In the genomic region with DNA sequence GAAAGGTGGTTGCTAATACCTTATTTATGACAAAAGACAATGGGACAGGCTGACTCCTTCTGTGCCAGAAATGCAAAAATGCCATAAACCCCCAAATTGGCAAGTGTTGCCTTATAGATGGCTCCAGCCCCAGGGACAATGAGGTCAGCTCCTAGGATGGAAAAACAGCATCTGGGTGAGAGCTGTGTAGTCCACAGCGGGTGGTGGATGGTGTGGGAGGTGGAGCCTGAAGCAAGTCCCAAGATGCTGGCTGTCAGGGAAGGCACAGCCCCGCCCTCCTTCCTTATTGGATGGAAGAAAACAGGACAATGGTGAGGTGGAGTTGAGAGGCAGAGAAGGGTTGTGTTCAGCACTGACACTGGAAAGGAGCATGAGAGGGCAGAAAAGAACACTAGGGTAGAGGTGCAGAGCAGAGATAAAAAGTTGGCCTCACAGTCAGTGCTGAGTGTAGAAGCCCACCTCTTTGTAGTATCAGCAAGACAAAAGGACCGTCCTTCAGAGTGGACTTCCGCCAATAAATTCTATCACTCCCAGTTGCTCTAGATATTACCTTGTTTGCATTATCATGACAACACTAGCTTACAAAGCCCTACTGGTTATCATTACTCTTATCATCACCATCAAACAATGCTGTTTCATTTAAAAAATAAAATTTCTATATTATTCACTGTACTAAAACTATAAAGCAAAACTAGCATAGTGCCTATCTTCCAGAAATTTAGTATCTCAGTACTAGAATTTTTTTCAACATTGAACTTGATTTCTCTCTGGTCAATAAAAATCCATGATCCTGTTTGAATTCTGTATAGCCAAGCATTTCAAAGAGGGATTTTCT, we compare ENCODE assay signal across 1 cellular context.
TF ChIP-seq lines count a peak whose summit lies in the region.

No MANE protein-coding gene starts in this region.

TF ChIP-seq in K562, 482 proteins besides CTCF, POLR2A, EP300 and RAD21 (continued from another document and continues in another):
- 0 out of 2 replicates have a peak, but pooled peaks have one; percentile 4 for TF ChIP-seq FOXP1 (CRISPR knock-in tag; IDR thresholded peaks at IDR 0.05)
- TF ChIP-seq, protein P1, sequence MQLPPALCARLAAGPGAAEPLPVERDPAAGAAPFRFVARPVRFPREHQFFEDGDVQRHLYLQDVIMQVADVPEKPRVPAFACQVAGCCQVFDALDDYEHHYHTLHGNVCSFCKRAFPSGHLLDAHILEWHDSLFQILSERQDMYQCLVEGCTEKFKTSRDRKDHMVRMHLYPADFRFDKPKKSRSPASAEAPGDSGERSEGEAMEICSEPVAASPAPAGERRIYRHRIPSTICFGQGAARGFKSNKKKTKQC (CRISPR knock-in tag; IDR thresholded peaks at IDR 0.05), result no peak
- TF ChIP-seq ZNF780A (CRISPR knock-in tag; IDR thresholded peaks at IDR 0.05), result no peak
- peak; percentile 81 for TF ChIP-seq NFYB (IDR thresholded peaks at IDR 0.05; ENCODE audit: extremely low read depth, insufficient read length)
- TF ChIP-seq, protein P2, sequence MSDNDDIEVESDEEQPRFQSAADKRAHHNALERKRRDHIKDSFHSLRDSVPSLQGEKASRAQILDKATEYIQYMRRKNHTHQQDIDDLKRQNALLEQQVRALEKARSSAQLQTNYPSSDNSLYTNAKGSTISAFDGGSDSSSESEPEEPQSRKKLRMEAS (CRISPR knock-in tag; IDR thresholded peaks at IDR 0.05), result no peak
- TF ChIP-seq, protein P3, sequence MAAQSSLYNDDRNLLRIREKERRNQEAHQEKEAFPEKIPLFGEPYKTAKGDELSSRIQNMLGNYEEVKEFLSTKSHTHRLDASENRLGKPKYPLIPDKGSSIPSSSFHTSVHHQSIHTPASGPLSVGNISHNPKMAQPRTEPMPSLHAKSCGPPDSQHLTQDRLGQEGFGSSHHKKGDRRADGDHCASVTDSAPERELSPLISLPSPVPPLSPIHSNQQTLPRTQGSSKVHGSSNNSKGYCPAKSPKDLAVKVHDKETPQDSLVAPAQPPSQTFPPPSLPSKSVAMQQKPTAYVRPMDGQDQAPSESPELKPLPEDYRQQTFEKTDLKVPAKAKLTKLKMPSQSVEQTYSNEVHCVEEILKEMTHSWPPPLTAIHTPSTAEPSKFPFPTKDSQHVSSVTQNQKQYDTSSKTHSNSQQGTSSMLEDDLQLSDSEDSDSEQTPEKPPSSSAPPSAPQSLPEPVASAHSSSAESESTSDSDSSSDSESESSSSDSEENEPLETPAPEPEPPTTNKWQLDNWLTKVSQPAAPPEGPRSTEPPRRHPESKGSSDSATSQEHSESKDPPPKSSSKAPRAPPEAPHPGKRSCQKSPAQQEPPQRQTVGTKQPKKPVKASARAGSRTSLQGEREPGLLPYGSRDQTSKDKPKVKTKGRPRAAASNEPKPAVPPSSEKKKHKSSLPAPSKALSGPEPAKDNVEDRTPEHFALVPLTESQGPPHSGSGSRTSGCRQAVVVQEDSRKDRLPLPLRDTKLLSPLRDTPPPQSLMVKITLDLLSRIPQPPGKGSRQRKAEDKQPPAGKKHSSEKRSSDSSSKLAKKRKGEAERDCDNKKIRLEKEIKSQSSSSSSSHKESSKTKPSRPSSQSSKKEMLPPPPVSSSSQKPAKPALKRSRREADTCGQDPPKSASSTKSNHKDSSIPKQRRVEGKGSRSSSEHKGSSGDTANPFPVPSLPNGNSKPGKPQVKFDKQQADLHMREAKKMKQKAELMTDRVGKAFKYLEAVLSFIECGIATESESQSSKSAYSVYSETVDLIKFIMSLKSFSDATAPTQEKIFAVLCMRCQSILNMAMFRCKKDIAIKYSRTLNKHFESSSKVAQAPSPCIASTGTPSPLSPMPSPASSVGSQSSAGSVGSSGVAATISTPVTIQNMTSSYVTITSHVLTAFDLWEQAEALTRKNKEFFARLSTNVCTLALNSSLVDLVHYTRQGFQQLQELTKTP (IDR thresholded peaks at IDR 0.05; ENCODE audit: low read depth in 1 of 2, partially characterized antibody in 2 of 2), result peak in 1 of 2 experiments; percentile 46
- no peak for TF ChIP-seq DDX20 (tag; IDR thresholded peaks at IDR 0.05; ENCODE audit: low read depth)
- TF ChIP-seq SUPT5H (IDR thresholded peaks at IDR 0.05), result peak; percentile 91
- TF ChIP-seq E2F3 (CRISPR knock-in tag; IDR thresholded peaks at IDR 0.05), result no peak
- TF ChIP-seq MXI1 (IDR thresholded peaks at IDR 0.05; ENCODE audit: low read depth, low read length), result peak; percentile 18; the same call in 1 of the 2 replicates
- TF ChIP-seq, protein P4, sequence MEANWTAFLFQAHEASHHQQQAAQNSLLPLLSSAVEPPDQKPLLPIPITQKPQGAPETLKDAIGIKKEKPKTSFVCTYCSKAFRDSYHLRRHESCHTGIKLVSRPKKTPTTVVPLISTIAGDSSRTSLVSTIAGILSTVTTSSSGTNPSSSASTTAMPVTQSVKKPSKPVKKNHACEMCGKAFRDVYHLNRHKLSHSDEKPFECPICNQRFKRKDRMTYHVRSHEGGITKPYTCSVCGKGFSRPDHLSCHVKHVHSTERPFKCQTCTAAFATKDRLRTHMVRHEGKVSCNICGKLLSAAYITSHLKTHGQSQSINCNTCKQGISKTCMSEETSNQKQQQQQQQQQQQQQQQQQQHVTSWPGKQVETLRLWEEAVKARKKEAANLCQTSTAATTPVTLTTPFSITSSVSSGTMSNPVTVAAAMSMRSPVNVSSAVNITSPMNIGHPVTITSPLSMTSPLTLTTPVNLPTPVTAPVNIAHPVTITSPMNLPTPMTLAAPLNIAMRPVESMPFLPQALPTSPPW (CRISPR knock-in tag; IDR thresholded peaks at IDR 0.05), result no peak; the same call in 1 of the 2 replicates
- no peak for TF ChIP-seq ELF2 (CRISPR knock-in tag; IDR thresholded peaks at IDR 0.05)
- no peak for TF ChIP-seq ATF1 (CRISPR knock-in tag; IDR thresholded peaks at IDR 0.05)
- peak; percentile 14 for TF ChIP-seq ATF1 (tag; IDR thresholded peaks at IDR 0.05)
- TF ChIP-seq, protein P5, sequence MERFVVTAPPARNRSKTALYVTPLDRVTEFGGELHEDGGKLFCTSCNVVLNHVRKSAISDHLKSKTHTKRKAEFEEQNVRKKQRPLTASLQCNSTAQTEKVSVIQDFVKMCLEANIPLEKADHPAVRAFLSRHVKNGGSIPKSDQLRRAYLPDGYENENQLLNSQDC (CRISPR knock-in tag; IDR thresholded peaks at IDR 0.05), result no peak
- peak; percentile 97 for TF ChIP-seq CBFA2T3 (IDR thresholded peaks at IDR 0.05)
- no peak for TF ChIP-seq ZNF561 (CRISPR knock-in tag; conservative IDR thresholded peaks at IDR 0.05)
- no peak for TF ChIP-seq HNRNPLL (IDR thresholded peaks at IDR 0.05; ENCODE audit: low read depth, low read length, poor library complexity, severe bottlenecking)
- no peak for TF ChIP-seq ZNF76 (CRISPR knock-in tag; IDR thresholded peaks at IDR 0.05; ENCODE audit: borderline replicate concordance)
- TF ChIP-seq TAF1 (IDR thresholded peaks at IDR 0.05; ENCODE audit: control insufficient read depth, extremely low read depth, insufficient read depth, low read length, severe bottlenecking), result peak; percentile 81
- TF ChIP-seq, protein P6, sequence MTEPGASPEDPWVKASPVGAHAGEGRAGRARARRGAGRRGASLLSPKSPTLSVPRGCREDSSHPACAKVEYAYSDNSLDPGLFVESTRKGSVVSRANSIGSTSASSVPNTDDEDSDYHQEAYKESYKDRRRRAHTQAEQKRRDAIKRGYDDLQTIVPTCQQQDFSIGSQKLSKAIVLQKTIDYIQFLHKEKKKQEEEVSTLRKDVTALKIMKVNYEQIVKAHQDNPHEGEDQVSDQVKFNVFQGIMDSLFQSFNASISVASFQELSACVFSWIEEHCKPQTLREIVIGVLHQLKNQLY (CRISPR knock-in tag; conservative IDR thresholded peaks at IDR 0.05), result no peak
- TF ChIP-seq TCF7 (IDR thresholded peaks at IDR 0.05; ENCODE audit: borderline replicate concordance), result no peak
- peak; percentile 17 for TF ChIP-seq DACH1 (IDR thresholded peaks at IDR 0.05; ENCODE audit: partially characterized antibody)
- TF ChIP-seq, protein P7, sequence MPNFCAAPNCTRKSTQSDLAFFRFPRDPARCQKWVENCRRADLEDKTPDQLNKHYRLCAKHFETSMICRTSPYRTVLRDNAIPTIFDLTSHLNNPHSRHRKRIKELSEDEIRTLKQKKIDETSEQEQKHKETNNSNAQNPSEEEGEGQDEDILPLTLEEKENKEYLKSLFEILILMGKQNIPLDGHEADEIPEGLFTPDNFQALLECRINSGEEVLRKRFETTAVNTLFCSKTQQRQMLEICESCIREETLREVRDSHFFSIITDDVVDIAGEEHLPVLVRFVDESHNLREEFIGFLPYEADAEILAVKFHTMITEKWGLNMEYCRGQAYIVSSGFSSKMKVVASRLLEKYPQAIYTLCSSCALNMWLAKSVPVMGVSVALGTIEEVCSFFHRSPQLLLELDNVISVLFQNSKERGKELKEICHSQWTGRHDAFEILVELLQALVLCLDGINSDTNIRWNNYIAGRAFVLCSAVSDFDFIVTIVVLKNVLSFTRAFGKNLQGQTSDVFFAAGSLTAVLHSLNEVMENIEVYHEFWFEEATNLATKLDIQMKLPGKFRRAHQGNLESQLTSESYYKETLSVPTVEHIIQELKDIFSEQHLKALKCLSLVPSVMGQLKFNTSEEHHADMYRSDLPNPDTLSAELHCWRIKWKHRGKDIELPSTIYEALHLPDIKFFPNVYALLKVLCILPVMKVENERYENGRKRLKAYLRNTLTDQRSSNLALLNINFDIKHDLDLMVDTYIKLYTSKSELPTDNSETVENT (CRISPR knock-in tag; IDR thresholded peaks at IDR 0.05), result no peak
- no peak for TF ChIP-seq SP2 (IDR thresholded peaks at IDR 0.05; ENCODE audit: extremely low read depth, low read depth, low read length, poor library complexity, severe bottlenecking)
- no peak for TF ChIP-seq ZNF707 (CRISPR knock-in tag; conservative IDR thresholded peaks at IDR 0.05)
- peak; percentile 45 for TF ChIP-seq NEUROD1 (IDR thresholded peaks at IDR 0.05; ENCODE audit: borderline replicate concordance, low read depth, low read length, partially characterized antibody)
- no peak for TF ChIP-seq HIVEP1 (CRISPR knock-in tag; IDR thresholded peaks at IDR 0.05)
- TF ChIP-seq, protein P8, sequence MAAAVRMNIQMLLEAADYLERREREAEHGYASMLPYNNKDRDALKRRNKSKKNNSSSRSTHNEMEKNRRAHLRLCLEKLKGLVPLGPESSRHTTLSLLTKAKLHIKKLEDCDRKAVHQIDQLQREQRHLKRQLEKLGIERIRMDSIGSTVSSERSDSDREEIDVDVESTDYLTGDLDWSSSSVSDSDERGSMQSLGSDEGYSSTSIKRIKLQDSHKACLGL (CRISPR knock-in tag; IDR thresholded peaks at IDR 0.05; ENCODE audit: borderline replicate concordance, poor library complexity, severe bottlenecking), result no peak
- TF ChIP-seq ARID2 (IDR thresholded peaks at IDR 0.05), result no peak
- no peak for TF ChIP-seq TARDBP (IDR thresholded peaks at IDR 0.05)
- no peak; the same call in 1 of the 2 replicates for TF ChIP-seq ZNF197 (CRISPR knock-in tag; IDR thresholded peaks at IDR 0.05; ENCODE audit: low read depth)
- peak; percentile 65; the same call in 1 of the 2 replicates for TF ChIP-seq ATF7 (IDR thresholded peaks at IDR 0.05)
- no peak for TF ChIP-seq ZNF165 (CRISPR knock-in tag; IDR thresholded peaks at IDR 0.05; ENCODE audit: borderline replicate concordance)
- TF ChIP-seq, protein P9, sequence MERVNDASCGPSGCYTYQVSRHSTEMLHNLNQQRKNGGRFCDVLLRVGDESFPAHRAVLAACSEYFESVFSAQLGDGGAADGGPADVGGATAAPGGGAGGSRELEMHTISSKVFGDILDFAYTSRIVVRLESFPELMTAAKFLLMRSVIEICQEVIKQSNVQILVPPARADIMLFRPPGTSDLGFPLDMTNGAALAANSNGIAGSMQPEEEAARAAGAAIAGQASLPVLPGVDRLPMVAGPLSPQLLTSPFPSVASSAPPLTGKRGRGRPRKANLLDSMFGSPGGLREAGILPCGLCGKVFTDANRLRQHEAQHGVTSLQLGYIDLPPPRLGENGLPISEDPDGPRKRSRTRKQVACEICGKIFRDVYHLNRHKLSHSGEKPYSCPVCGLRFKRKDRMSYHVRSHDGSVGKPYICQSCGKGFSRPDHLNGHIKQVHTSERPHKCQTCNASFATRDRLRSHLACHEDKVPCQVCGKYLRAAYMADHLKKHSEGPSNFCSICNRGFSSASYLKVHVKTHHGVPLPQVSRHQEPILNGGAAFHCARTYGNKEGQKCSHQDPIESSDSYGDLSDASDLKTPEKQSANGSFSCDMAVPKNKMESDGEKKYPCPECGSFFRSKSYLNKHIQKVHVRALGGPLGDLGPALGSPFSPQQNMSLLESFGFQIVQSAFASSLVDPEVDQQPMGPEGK (CRISPR knock-in tag; IDR thresholded peaks at IDR 0.05; ENCODE audit: borderline replicate concordance), result no peak
- peak in 1 of 2 experiments; percentile 71; a peak in 2 of 4 replicates for TF ChIP-seq TBL1XR1 (IDR thresholded peaks at IDR 0.05; ENCODE audit: low read length in 2 of 2)
- TF ChIP-seq MYBL2 (IDR thresholded peaks at IDR 0.05; ENCODE audit: low read depth), result no peak
- no peak for TF ChIP-seq MYBL2 (CRISPR knock-in tag; IDR thresholded peaks at IDR 0.05; ENCODE audit: borderline replicate concordance)
- TF ChIP-seq, protein P10, sequence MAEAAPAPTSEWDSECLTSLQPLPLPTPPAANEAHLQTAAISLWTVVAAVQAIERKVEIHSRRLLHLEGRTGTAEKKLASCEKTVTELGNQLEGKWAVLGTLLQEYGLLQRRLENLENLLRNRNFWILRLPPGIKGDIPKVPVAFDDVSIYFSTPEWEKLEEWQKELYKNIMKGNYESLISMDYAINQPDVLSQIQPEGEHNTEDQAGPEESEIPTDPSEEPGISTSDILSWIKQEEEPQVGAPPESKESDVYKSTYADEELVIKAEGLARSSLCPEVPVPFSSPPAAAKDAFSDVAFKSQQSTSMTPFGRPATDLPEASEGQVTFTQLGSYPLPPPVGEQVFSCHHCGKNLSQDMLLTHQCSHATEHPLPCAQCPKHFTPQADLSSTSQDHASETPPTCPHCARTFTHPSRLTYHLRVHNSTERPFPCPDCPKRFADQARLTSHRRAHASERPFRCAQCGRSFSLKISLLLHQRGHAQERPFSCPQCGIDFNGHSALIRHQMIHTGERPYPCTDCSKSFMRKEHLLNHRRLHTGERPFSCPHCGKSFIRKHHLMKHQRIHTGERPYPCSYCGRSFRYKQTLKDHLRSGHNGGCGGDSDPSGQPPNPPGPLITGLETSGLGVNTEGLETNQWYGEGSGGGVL (CRISPR knock-in tag; IDR thresholded peaks at IDR 0.05), result no peak
- no peak for TF ChIP-seq SIRT6 (IDR thresholded peaks at IDR 0.05; ENCODE audit: low read depth, low read length)
- TF ChIP-seq ZNF24 (IDR thresholded peaks at IDR 0.05), result no peak
- TF ChIP-seq ZNF184 (CRISPR knock-in tag; IDR thresholded peaks at IDR 0.05), result no peak
- peak; percentile 80 for TF ChIP-seq RNF2 (IDR thresholded peaks at IDR 0.05)
- peak; percentile 91 for TF ChIP-seq TCF3 (CRISPR knock-in tag; IDR thresholded peaks at IDR 0.05)
- TF ChIP-seq THRAP3 (IDR thresholded peaks at IDR 0.05; ENCODE audit: borderline replicate concordance), result no peak
- TF ChIP-seq ZZZ3 (IDR thresholded peaks at IDR 0.05), result no peak
- TF ChIP-seq GATAD2B (IDR thresholded peaks at IDR 0.05; ENCODE audit: borderline replicate concordance), result peak; percentile 37; the same call in 1 of the 2 replicates
- no peak for TF ChIP-seq IFI16 (CRISPR knock-in tag; IDR thresholded peaks at IDR 0.05)
- TF ChIP-seq NRF1 (conservative IDR thresholded peaks at IDR 0.05 in 1 of 2, IDR thresholded peaks at IDR 0.05 in 1 of 2), result peak in 1 of 2 experiments; percentile 65; a peak in 3 of 4 replicates
- no peak for TF ChIP-seq PCBP2 (IDR thresholded peaks at IDR 0.05; ENCODE audit: low read depth, low read length, poor library complexity, severe bottlenecking)
- no peak for TF ChIP-seq ZBTB1 (CRISPR knock-in tag; IDR thresholded peaks at IDR 0.05; ENCODE audit: borderline replicate concordance, low read depth)
- TF ChIP-seq RHOXF2B (CRISPR knock-in tag; conservative IDR thresholded peaks at IDR 0.05), result no peak
- TF ChIP-seq MAFF (IDR thresholded peaks at IDR 0.05; ENCODE audit: low read length), result peak; percentile 83
- TF ChIP-seq ZNF57 (CRISPR knock-in tag; IDR thresholded peaks at IDR 0.05), result no peak
- TF ChIP-seq RBFOX2 (IDR thresholded peaks at IDR 0.05; ENCODE audit: low read depth, low read length), result no peak; the same call in none of the 2 replicates
- peak; percentile 88 for TF ChIP-seq TAL1 (IDR thresholded peaks at IDR 0.05)
